In genomic region chr14:21454843-21455550, GRCh38 we compare ENCODE assay signal across 8 cellular contexts. TPM values are rescaled to one million over a fixed set of nuclear protein-coding genes. Genes with fewer than 3 reads are reported as not detected.
A peak's percentile ranks its signal among the peaks of the same experiment; 100 is the strongest.
DNase-seq lines count a peak whose midpoint lies in the region; ATAC-seq and TF ChIP-seq lines count a peak whose summit lies in the region.

No MANE protein-coding gene starts in this region.

- no peaks in the 10 kb centered on the region for H3K27me3 Mint-ChIP-seq in CD8-positive, alpha-beta T cell (ENCODE audit: low read depth)
- H3K27me3 Mint-ChIP-seq in brain: peaks cover 9% of the 10 kb centered on the region

- H3K4me2 ChIP-seq in Loucy (ENCODE audit: low read depth, low read length, poor library complexity, severe bottlenecking): peak overlapping the region; percentile 92

- H4K20me1 ChIP-seq in Loucy (ENCODE audit: insufficient read depth, low read length, poor library complexity, severe bottlenecking): peaks cover 44% of the 10 kb centered on the region

- TF ChIP-seq POLR2A in uterus (IDR thresholded peaks at IDR 0.05): no peak

- peaks cover 45% of the 10 kb centered on the region for H3K4me1 Mint-ChIP-seq in CD8-positive, alpha-beta T cell (ENCODE audit: low read depth)
- H3K4me1 Mint-ChIP-seq in brain: peaks cover 55% of the 10 kb centered on the region

- 28 to 44% methylated on average over 15 of the region's 15 CpGs for WGBS in lung, 2 donors

- H3K9ac ChIP-seq in Loucy (ENCODE audit: low read depth, low read length, poor library complexity, severe bottlenecking): peak overlapping the region; percentile 89

- ATAC-seq in CD8-positive, alpha-beta T cell: no peak
- ATAC-seq in lung (ENCODE audit: insufficient read depth, low FRiP score) (no peak), HG03432 (IDR thresholded peaks at IDR 0.05; ENCODE audit: unreplicated experiment) (no peak)

- CTCF ChIA-PET in CD8-positive, alpha-beta T cell (lab: Charles Lee): interaction anchor here (0.6 to 2.5 kb wide), 7 partner anchors 11 to 1258 kb away, joined by 3 to 25 read pairs (median 4); partner anchors contain the start of genes RAB2B and TOX4

- POLR2A ChIA-PET in CD8-positive, alpha-beta T cell (lab: Charles Lee): interaction anchor here (0.9 to 3.8 kb wide), 7 partner anchors 10 to 72 kb away, joined by 3 to 79 read pairs (median 5); partner anchors contain the start of genes RAB2B and TOX4

- H3K4me3 Mint-ChIP-seq in CD8-positive, alpha-beta T cell: peak overlapping the region; percentile 100
- H3K4me3 Mint-ChIP-seq in brain: peak overlapping the region; percentile 95 to 99 (median 97)

- peaks cover 35% of the 10 kb centered on the region for H3K36me3 Mint-ChIP-seq in CD8-positive, alpha-beta T cell
- H3K36me3 Mint-ChIP-seq in brain: peaks cover 34% of the 10 kb centered on the region

- H3K4me3 ChIP-seq in CD8-positive, alpha-beta T cell (ENCODE audit: low read depth, low read length): peak overlapping the region; percentile 97
- H3K4me3 ChIP-seq in Loucy (ENCODE audit: low read length, poor library complexity, severe bottlenecking): peak overlapping the region; percentile 96
- peak overlapping the region; percentile 92 for H3K4me3 ChIP-seq in lung
- peak overlapping the region; percentile 86 to 89 for H3K4me3 ChIP-seq in uterus

- H3K27ac Mint-ChIP-seq in CD8-positive, alpha-beta T cell: peak overlapping the region; percentile 100
- peak overlapping the region; percentile 99 to 100 (median 100) for H3K27ac Mint-ChIP-seq in brain

- H3K79me2 ChIP-seq in Loucy (ENCODE audit: insufficient read depth, low read length): peaks cover 59% of the 10 kb centered on the region

- H3K27me3 ChIP-seq in CD8-positive, alpha-beta T cell (ENCODE audit: insufficient read depth, low read length): no peaks in the 10 kb centered on the region
- H3K27me3 ChIP-seq in Loucy (ENCODE audit: insufficient read depth, low read length, poor library complexity, severe bottlenecking) (no peaks in the 10 kb centered on the region), lung (ENCODE audit: control insufficient read depth, insufficient read depth) (no peaks in the 10 kb centered on the region), uterus (no peaks in the 10 kb centered on the region)

- no peak for DNase-seq in CD8-positive, alpha-beta T cell
- DNase-seq in lung (ENCODE audit: low spot score) (no peak), uterus (no peak), cerebellum (ENCODE audit: low spot score) (no peak), NCI-H128 (lab: John Stamatoyannopoulos, UW; ENCODE audit: unreplicated experiment) (no peak)

- H3K9me3 Mint-ChIP-seq in CD8-positive, alpha-beta T cell: no peaks in the 10 kb centered on the region
- H3K9me3 Mint-ChIP-seq in brain: no peaks in the 10 kb centered on the region

- no peaks in the 10 kb centered on the region for H3K36me3 ChIP-seq in CD8-positive, alpha-beta T cell (ENCODE audit: insufficient read depth, low read length)
- H3K36me3 ChIP-seq in Loucy (ENCODE audit: insufficient read depth, low read length) (0 out of 2 replicates have a peak, but pooled peaks cover 9% of the 10 kb centered on the region), lung (ENCODE audit: control insufficient read depth in 2 of 2, insufficient read depth in 2 of 2, low read length in 2 of 2) (peaks cover 1% of the 10 kb centered on the region in 2 donors), uterus (no peaks in the 10 kb centered on the region)

- H2AFZ ChIP-seq in Loucy (ENCODE audit: low read length): no peak overlapping the region

- peak overlapping the region; percentile 81 for H3K27ac ChIP-seq in CD8-positive, alpha-beta T cell (ENCODE audit: low read depth, low read length)
- H3K27ac ChIP-seq in lung (ENCODE audit: low read depth in 1 of 2, low read length in 1 of 2): peak overlapping the region; percentile 87 to 88
- peak overlapping the region; percentile 87 to 98 for H3K27ac ChIP-seq in uterus

- intact Hi-C loops in CD8-positive, alpha-beta T cell (cut with DNase I, micrococcal nuclease): no loop called here
- intact Hi-C loops in uterus (cut with DNase I; ENCODE audit: low total_unique reads): no loop called here

- no peaks in the 10 kb centered on the region for H3K9me3 ChIP-seq in CD8-positive, alpha-beta T cell (ENCODE audit: low read length)
- H3K9me3 ChIP-seq in Loucy (ENCODE audit: insufficient read depth, low read depth, low read length): no peaks in the 10 kb centered on the region
- no peaks in the 10 kb centered on the region for H3K9me3 ChIP-seq in lung (ENCODE audit: control insufficient read depth in 2 of 2, insufficient read depth in 1 of 2, low read length in 1 of 2)
- H3K9me3 ChIP-seq in uterus: no peaks in the 10 kb centered on the region

- TF ChIP-seq CTCF in CD8-positive, alpha-beta T cell (IDR thresholded peaks at IDR 0.05): no peak
- no peak for TF ChIP-seq CTCF in Loucy (conservative IDR thresholded peaks at IDR 0.05; ENCODE audit: low read length)
- TF ChIP-seq CTCF in brain (conservative IDR thresholded peaks at IDR 0.05): no peak
- no peak for TF ChIP-seq CTCF in lung (IDR thresholded peaks at IDR 0.05; ENCODE audit: control extremely low read depth, extremely low read depth)
- no peak for TF ChIP-seq CTCF in uterus (IDR thresholded peaks at IDR 0.05)

- H3K9me2 ChIP-seq in Loucy (replicated peaks; ENCODE audit: low read depth, low read length): no peaks in the 10 kb centered on the region

- peaks cover 29% of the 10 kb centered on the region for H3K4me1 ChIP-seq in CD8-positive, alpha-beta T cell (ENCODE audit: insufficient read depth, low read length)
- H3K4me1 ChIP-seq in Loucy (ENCODE audit: insufficient read depth, low read length, poor library complexity, severe bottlenecking): peaks cover 35% of the 10 kb centered on the region
- H3K4me1 ChIP-seq in lung (ENCODE audit: control insufficient read depth in 2 of 2, insufficient read depth in 2 of 2, low read length in 2 of 2): peaks cover 2 to 8% of the 10 kb centered on the region in 2 donors
- peaks cover 0 to 7% of the 10 kb centered on the region in 2 donors for H3K4me1 ChIP-seq in uterus

- peaks cover 3% of the 10 kb centered on the region; the same call in 1 of the 2 replicates for H3F3A ChIP-seq in Loucy (ENCODE audit: low read depth)

RNA-seq across cellular contexts. Expression of gene CHD8, which starts 0.9 kb away (rescaled TPM):
- 100 to 1,000 TPM; 132 to 144 TPM for total RNA-seq in CD8-positive, alpha-beta T cell
- polyA plus RNA-seq in brain (ENCODE audit: insufficient read depth, low read depth, low replicate concordance): 54.6 TPM
- 10 to 100 TPM; 71.6 to 79.6 TPM for total RNA-seq in lung
- polyA plus RNA-seq in lung: 10 to 100 TPM; 26.6 to 28.8 TPM
- 10 to 100 TPM; 21.8 to 95.1 (median 48.8) TPM for total RNA-seq in uterus
- total RNA-seq in cerebellum: 81.8 TPM

RNA-seq across cellular contexts. Expression of gene RAB2B, which starts 21.8 kb away (rescaled TPM):
- total RNA-seq in CD8-positive, alpha-beta T cell: 10 to 100 TPM; 24.0 to 26.6 TPM
- polyA plus RNA-seq in brain (ENCODE audit: insufficient read depth, low read depth, low replicate concordance): 49.6 TPM
- 10 to 100 TPM; 22.3 to 42.7 TPM for total RNA-seq in lung
- 10 to 100 TPM; 14.8 to 18.5 TPM for polyA plus RNA-seq in lung
- total RNA-seq in uterus: 10 to 100 TPM in 3 of 4 donors, 1 to 10 TPM in 1; 8.5 to 47.9 (median 22.9) TPM
- total RNA-seq in cerebellum: 33.9 TPM

RNA-seq across cellular contexts. Expression of gene TOX4, which starts 22.0 kb away (rescaled TPM):
- total RNA-seq in CD8-positive, alpha-beta T cell: 100 to 1,000 TPM in 1 of 2 experiments, 10 to 100 TPM in 1; 95.0 to 100 TPM
- 101 TPM for polyA plus RNA-seq in brain (ENCODE audit: insufficient read depth, low read depth, low replicate concordance)
- 10 to 100 TPM; 42.8 to 82.9 TPM for total RNA-seq in lung
- 10 to 100 TPM; 16.4 to 41.3 TPM for polyA plus RNA-seq in lung
- 10 to 100 TPM; 19.4 to 78.0 (median 59.0) TPM for total RNA-seq in uterus
- total RNA-seq in cerebellum: 32.8 TPM

RNA-seq across cellular contexts. Expression of gene METTL3, which starts 56.1 kb away (rescaled TPM):
- total RNA-seq in CD8-positive, alpha-beta T cell: 10 to 100 TPM; 23.7 to 26.5 TPM
- 33.2 TPM for polyA plus RNA-seq in brain (ENCODE audit: insufficient read depth, low read depth, low replicate concordance)
- total RNA-seq in lung: 10 to 100 TPM; 40.9 to 77.2 TPM
- 10 to 100 TPM; 34.6 to 47.8 TPM for polyA plus RNA-seq in lung
- 100 to 1,000 TPM in 1 of 4 donors, 10 to 100 TPM in 3; 47.4 to 101 (median 57.7) TPM for total RNA-seq in uterus
- total RNA-seq in cerebellum: 77.7 TPM
